In genomic region chr4:169239236-169239905, GRCh38 we compare ENCODE assay signal across 16 cellular contexts. TPM values are rescaled to one million over a fixed set of nuclear protein-coding genes. Genes with fewer than 3 reads are reported as not detected.
A peak's percentile ranks its signal among the peaks of the same experiment; 100 is the strongest.
DNase-seq lines count a peak whose midpoint lies in the region; TF ChIP-seq lines count a peak whose summit lies in the region.
"Had no signal": no experiment of that assay in that cellular context is flagged by ENCODE, and none has a peak within 500 bp of the region (broad histone marks: within the 10 kb centered on the region; RNA-seq: fewer than 3 reads in every experiment).

No MANE protein-coding gene starts in this region.

- H3K9me3 ChIP-seq in SJSA1 (replicated peaks) (no peaks in the 10 kb centered on the region), thyroid gland (no peaks in the 10 kb centered on the region)

- intact Hi-C loops in thyroid gland (cut with DNase I), result no loop called here

- TF ChIP-seq POLR2A in thyroid gland (IDR thresholded peaks at IDR 0.05), result no peak

- H3K36me3 ChIP-seq in SJSA1 (peaks cover 18% of the 10 kb centered on the region), thyroid gland (no peaks in the 10 kb centered on the region)

- DNase-seq in M059J (ENCODE audit: low read depth) (peak; percentile 53), SJSA1 (ENCODE audit: low read depth in 1 of 2, low spot score in 2 of 2) (no peak), fibroblast of mammary gland (ENCODE audit: low read depth) (peak; percentile 61), thyroid gland (no peak), Ammon's horn (ENCODE audit: low spot score) (no peak), DMS79 (lab: John Stamatoyannopoulos, UW) (no peak), SHP77 treated with DMSO at 0.1 percent for 48 hours (lab: John Stamatoyannopoulos, UW) (no peak)
- DNase-seq: CD4-positive, alpha-beta T cell; MV-4-11; NCI-H1417 treated with DMSO at 0.1 percent for 48 hours; NCI-H2029; NCI-H510A; NCI-H82; SHP77 had no signal

- H3K4me1 ChIP-seq in SJSA1 (replicated peaks) (peaks cover 38% of the 10 kb centered on the region), thyroid gland (peaks cover 58 to 84% of the 10 kb centered on the region in 2 donors)

- H3K27ac ChIP-seq in SJSA1 (peak overlapping the region; percentile 17; the same call in 1 of the 2 replicates), thyroid gland (peak overlapping the region in 2 of 3 donors; percentile 90 to 97)

- WGBS in thyroid gland, 2 donors, result 76 to 79% methylated on average over 7 of the region's 7 CpGs

- TF ChIP-seq CTCF in fibroblast of mammary gland (conservative IDR thresholded peaks at IDR 0.05; ENCODE audit: control insufficient read depth, insufficient read depth, low read depth, low read length) (no peak), thyroid gland (IDR thresholded peaks at IDR 0.05) (no peak)

- H3K27me3 ChIP-seq in SJSA1 (replicated peaks), result no peaks in the 10 kb centered on the region; the same call in 1 of the 2 replicates
- no peaks in the 10 kb centered on the region for H3K27me3 ChIP-seq in thyroid gland

- no peak overlapping the region for H3K4me3 ChIP-seq in SJSA1
- H3K4me3 ChIP-seq in fibroblast of mammary gland (ENCODE audit: control insufficient read depth, low read depth, low read length), result no peak overlapping the region
- H3K4me3 ChIP-seq in thyroid gland (replicated peaks in 1 of 3), result no peak overlapping the region
- H3K4me3 ChIP-seq: GM23338, K562 had no signal

RNA-seq across cellular contexts. Expression of gene SH3RF1, which starts 31.4 kb away (rescaled TPM):
- 5.0 and 7.9 TPM in 2 replicates for total RNA-seq in M059J (2014; rRNA removed; shearing (Covaris generic))
- 9.0 and 14.1 TPM in 2 replicates for total RNA-seq in SJSA1 (2014; rRNA removed; shearing (Covaris generic))
- total RNA-seq in thyroid gland, result 10 to 100 TPM; 29.0 to 41.7 (median 32.5) TPM

Comparison
In these comparisons a context has a peak if more than half of its experiments do, and no peak if none do; other contexts are left out.
1. DNase-seq: peak in M059J (single experiment) and fibroblast of mammary gland (single experiment); none in SJSA1 (0 of 2), thyroid gland (0 of 2), Ammon's horn (single experiment), DMS79 (single experiment) and SHP77 treated with DMSO at 0.1 percent for 48 hours (single experiment).